10 cellular contexts compared by ENCODE assay signal in the genomic region with DNA sequence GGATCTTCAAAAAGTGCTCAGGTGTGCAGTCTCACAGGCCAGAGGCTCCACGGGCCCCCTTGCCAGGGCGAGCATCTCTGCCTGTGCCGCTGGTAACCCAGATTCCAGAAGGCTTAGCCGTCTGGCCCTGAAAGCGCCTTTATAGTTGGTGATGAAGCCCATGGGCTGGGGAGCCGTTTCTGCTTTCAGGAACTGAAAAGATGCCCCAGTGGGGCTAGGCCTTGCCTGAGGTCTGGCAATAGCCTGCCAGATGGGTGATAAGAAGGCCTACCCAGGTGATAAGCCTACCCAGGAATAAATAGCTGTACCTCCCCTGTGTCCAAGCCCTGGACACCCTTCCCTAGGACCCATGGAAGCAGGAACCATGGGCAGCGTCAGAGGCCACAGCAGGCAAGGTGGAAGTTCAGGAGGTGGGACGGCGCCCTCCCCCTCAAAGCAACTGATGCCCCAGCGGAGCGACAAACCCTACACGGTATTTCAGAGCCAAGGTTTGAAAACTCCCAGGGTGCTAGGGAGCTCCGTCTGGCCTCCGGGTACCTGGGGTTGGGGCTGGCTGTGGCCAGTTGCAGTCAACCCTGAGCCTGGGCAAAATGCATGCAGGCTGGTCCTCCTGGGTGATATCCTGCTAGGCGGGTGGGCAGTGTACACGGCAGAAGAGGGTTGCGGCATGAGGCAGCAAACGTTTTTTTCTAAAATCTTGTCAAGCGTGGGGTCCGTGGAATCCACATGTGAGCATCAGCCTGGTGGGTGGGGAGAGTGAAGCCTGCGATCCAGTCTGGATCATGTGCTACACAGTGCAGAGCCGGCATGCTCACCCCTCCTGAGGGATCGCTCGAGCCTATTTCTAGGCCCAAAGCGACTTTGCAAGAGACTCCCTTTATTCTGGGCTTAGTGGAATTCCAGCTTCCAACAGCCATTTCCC. TPM values are rescaled to one million over a fixed set of nuclear protein-coding genes. Genes with fewer than 3 reads are reported as not detected.
DNase-seq lines count a peak whose midpoint lies in the region; ATAC-seq lines count a peak whose summit lies in the region.
"Had no signal": no experiment of that assay in that cellular context is flagged by ENCODE, and none has a peak within 500 bp of the region (broad histone marks: within the 10 kb centered on the region; RNA-seq: fewer than 3 reads in every experiment).

No MANE protein-coding gene starts in this region.

- H3K4me3 ChIP-seq in aorta (ENCODE audit: low read length in 2 of 2): no peak overlapping the region

- H3K9me3 Mint-ChIP-seq in activated naive CD4-positive, alpha-beta T cell treated with anti-CD3 and anti-CD28 coated beads, Interleukin-2, amount 10 ng/mL, durations not matched to agents 7 days and 5 days: no peaks in the 10 kb centered on the region
- H3K9me3 Mint-ChIP-seq in activated naive CD4-positive, alpha-beta T cell treated with anti-CD3 and anti-CD28 coated beads for 36 hours: no peaks in the 10 kb centered on the region
- no peaks in the 10 kb centered on the region for H3K9me3 Mint-ChIP-seq in effector memory CD8-positive, alpha-beta T cell
- H3K9me3 Mint-ChIP-seq in naive B cell: no peaks in the 10 kb centered on the region

- H3K9me3 ChIP-seq in aorta (ENCODE audit: control insufficient read depth, low read length): no peaks in the 10 kb centered on the region

- H3K4me3 Mint-ChIP-seq in activated naive CD4-positive, alpha-beta T cell treated with anti-CD3 and anti-CD28 coated beads, Interleukin-2, amount 10 ng/mL, durations not matched to agents 7 days and 5 days: no peak overlapping the region
- H3K4me3 Mint-ChIP-seq in activated naive CD4-positive, alpha-beta T cell treated with anti-CD3 and anti-CD28 coated beads for 36 hours: no peak overlapping the region
- peak overlapping the region; percentile 78 for H3K4me3 Mint-ChIP-seq in effector memory CD8-positive, alpha-beta T cell
- peak overlapping the region in 4 of 8 donors; percentile 42 to 73 (median 60) for H3K4me3 Mint-ChIP-seq in naive B cell

- intact Hi-C loops in activated naive CD4-positive, alpha-beta T cell treated with anti-CD3 and anti-CD28 coated beads for 36 hours (cut with micrococcal nuclease): no loop called here
- intact Hi-C loops in aorta (cut with DNase I): loop anchor here (2.0 kb wide), 2 partner anchors 34 to 44 kb away; no protein-coding TSS in a partner anchor

- H3K27ac Mint-ChIP-seq in activated naive CD4-positive, alpha-beta T cell treated with anti-CD3 and anti-CD28 coated beads, Interleukin-2, amount 10 ng/mL, durations not matched to agents 7 days and 5 days: peak overlapping the region; percentile 83
- H3K27ac Mint-ChIP-seq in activated naive CD4-positive, alpha-beta T cell treated with anti-CD3 and anti-CD28 coated beads for 36 hours: no peak overlapping the region
- H3K27ac Mint-ChIP-seq in effector memory CD8-positive, alpha-beta T cell: peak overlapping the region; percentile 90 to 93
- peak overlapping the region in 4 of 6 donors; percentile 62 to 94 (median 70) for H3K27ac Mint-ChIP-seq in naive B cell

- H3K27me3 Mint-ChIP-seq in activated naive CD4-positive, alpha-beta T cell treated with anti-CD3 and anti-CD28 coated beads, Interleukin-2, amount 10 ng/mL, durations not matched to agents 7 days and 5 days: no peaks in the 10 kb centered on the region
- H3K27me3 Mint-ChIP-seq in activated naive CD4-positive, alpha-beta T cell treated with anti-CD3 and anti-CD28 coated beads for 36 hours (ENCODE audit: low read depth): no peaks in the 10 kb centered on the region
- H3K27me3 Mint-ChIP-seq in effector memory CD8-positive, alpha-beta T cell: no peaks in the 10 kb centered on the region
- no peaks in the 10 kb centered on the region for H3K27me3 Mint-ChIP-seq in naive B cell

- H3K27ac ChIP-seq in aorta (ENCODE audit: low read depth in 1 of 2, low read length in 2 of 2): peak overlapping the region; percentile 99 to 100

- H3K36me3 ChIP-seq in aorta (ENCODE audit: control insufficient read depth in 1 of 2, insufficient read depth in 2 of 2, low read length in 1 of 2): peaks cover 0 to 2% of the 10 kb centered on the region in 2 donors

- no peak for DNase-seq in activated naive CD4-positive, alpha-beta T cell treated with anti-CD3 and anti-CD28 coated beads, Interleukin-2, amount 10 ng/mL, durations not matched to agents 7 days and 5 days
- no peak for DNase-seq in activated naive CD4-positive, alpha-beta T cell treated with anti-CD3 and anti-CD28 coated beads for 36 hours
- DNase-seq in effector memory CD8-positive, alpha-beta T cell: no peak
- DNase-seq in naive B cell (no peak), aorta (no peak), RPMI8226 (no peak), C1 segment of cervical spinal cord (lab: John Stamatoyannopoulos, UW) (no peak)
- DNase-seq: GOT3, NCI-H524 had no signal

- H3K4me1 ChIP-seq in aorta (ENCODE audit: control insufficient read depth in 1 of 2, insufficient read depth in 2 of 2, low read length in 2 of 2): peaks cover 0 to 3% of the 10 kb centered on the region in 2 donors

- peaks cover 74% of the 10 kb centered on the region for H3K4me1 Mint-ChIP-seq in activated naive CD4-positive, alpha-beta T cell treated with anti-CD3 and anti-CD28 coated beads, Interleukin-2, amount 10 ng/mL, durations not matched to agents 7 days and 5 days
- peaks cover 14% of the 10 kb centered on the region for H3K4me1 Mint-ChIP-seq in activated naive CD4-positive, alpha-beta T cell treated with anti-CD3 and anti-CD28 coated beads for 36 hours (ENCODE audit: low read depth)
- peaks cover 61 to 74% of the 10 kb centered on the region in 2 donors for H3K4me1 Mint-ChIP-seq in effector memory CD8-positive, alpha-beta T cell (ENCODE audit: low read depth in 2 of 2)
- peaks cover 37 to 76% (median 64%) of the 10 kb centered on the region in 3 donors for H3K4me1 Mint-ChIP-seq in naive B cell

- WGBS in aorta, 2 donors: 17 to 23% methylated on average over 25 of the region's 25 CpGs

- ATAC-seq in effector memory CD8-positive, alpha-beta T cell (replicated peaks): no peak
- ATAC-seq in naive B cell (ENCODE audit: low read depth in 2 of 2) (no peak), aorta (ENCODE audit: low FRiP score) (peak; percentile 39), GM18870 (IDR thresholded peaks at IDR 0.05; ENCODE audit: unreplicated experiment) (no peak)

- peaks cover 36% of the 10 kb centered on the region for H3K36me3 Mint-ChIP-seq in activated naive CD4-positive, alpha-beta T cell treated with anti-CD3 and anti-CD28 coated beads, Interleukin-2, amount 10 ng/mL, durations not matched to agents 7 days and 5 days
- H3K36me3 Mint-ChIP-seq in activated naive CD4-positive, alpha-beta T cell treated with anti-CD3 and anti-CD28 coated beads for 36 hours (ENCODE audit: low read depth): peaks cover 2% of the 10 kb centered on the region
- H3K36me3 Mint-ChIP-seq in effector memory CD8-positive, alpha-beta T cell (ENCODE audit: insufficient read depth): peaks cover 27% of the 10 kb centered on the region
- H3K36me3 Mint-ChIP-seq in naive B cell: no peaks in the 10 kb centered on the region

- no peaks in the 10 kb centered on the region for H3K27me3 ChIP-seq in aorta (ENCODE audit: control insufficient read depth in 1 of 2, insufficient read depth in 2 of 2, low read length in 1 of 2)

- CTCF ChIA-PET in activated naive CD4-positive, alpha-beta T cell treated with anti-CD3 and anti-CD28 coated beads, Interleukin-2, amount 10 ng/mL, durations not matched to agents 7 days and 5 days (lab: Charles Lee): no interaction called here
- CTCF ChIA-PET in activated naive CD4-positive, alpha-beta T cell treated with anti-CD3 and anti-CD28 coated beads for 36 hours (lab: Charles Lee): no interaction called here

RNA-seq across cellular contexts. Expression of a gene that starts 45.3 kb away (rescaled TPM):
- 100 to 1,000 TPM; 117 to 119 TPM for total RNA-seq in activated naive CD4-positive, alpha-beta T cell treated with anti-CD3 and anti-CD28 coated beads for 36 hours
- polyA plus RNA-seq in naive B cell (ENCODE audit: low read depth in 6 of 6) (10 to 100 TPM in 4 of 6 donors, 1 to 10 TPM in 2; 6.8 to 15.8 (median 10.6) TPM), aorta (100 to 1,000 TPM; 111 to 163 TPM)
- total RNA-seq in aorta: 1,000 to 10,000 TPM in 1 of 2 donors, 100 to 1,000 TPM in 1; 794 to 1,985 TPM

RNA-seq across cellular contexts. Expression of a gene that starts 51.6 kb away (rescaled TPM):
- total RNA-seq in activated naive CD4-positive, alpha-beta T cell treated with anti-CD3 and anti-CD28 coated beads for 36 hours: 1 to 10 TPM; 1.9 to 2.2 TPM
- polyA plus RNA-seq in naive B cell (ENCODE audit: low read depth in 6 of 6): 10 to 100 TPM in 4 of 6 donors, 1 to 10 TPM in 2; 3.3 to 25.4 (median 14.0) TPM
- 1 to 10 TPM; 1.9 to 2.8 TPM for total RNA-seq in aorta
- polyA plus RNA-seq in aorta: 1 to 10 TPM; 1.0 to 4.5 TPM

Comparison
In these comparisons a context has a peak if more than half of its experiments do, and no peak if none do; other contexts are left out.
1. H3K4me3 Mint-ChIP-seq: peak in effector memory CD8-positive, alpha-beta T cell (2 of 2); none in activated naive CD4-positive, alpha-beta T cell treated with anti-CD3 and anti-CD28 coated beads, Interleukin-2, amount 10 ng/mL, durations not matched to agents 7 days and 5 days (single experiment) and activated naive CD4-positive, alpha-beta T cell treated with anti-CD3 and anti-CD28 coated beads for 36 hours (single experiment).
2. RNA of a gene that starts 45.3 kb away (total RNA-seq): 794 to 1,985 TPM in aorta; 117 to 119 TPM in activated naive CD4-positive, alpha-beta T cell treated with anti-CD3 and anti-CD28 coated beads for 36 hours; every median in the first group is over 4 times any median in the second.